Comparison of ENCODE assay signal across 12 cellular contexts in genomic region chr17:31841850-31842415, GRCh38. TPM values are rescaled to one million over a fixed set of nuclear protein-coding genes. Genes with fewer than 3 reads are reported as not detected.
A peak's percentile ranks its signal among the peaks of the same experiment; 100 is the strongest.
DNase-seq lines count a peak whose midpoint lies in the region; ATAC-seq and TF ChIP-seq lines count a peak whose summit lies in the region.
"Had no signal": no experiment of that assay in that cellular context is flagged by ENCODE, and none has a peak within 500 bp of the region (broad histone marks: within the 10 kb centered on the region; RNA-seq: fewer than 3 reads in every experiment).

No MANE protein-coding gene starts in this region.

- H3K36me3 ChIP-seq in BLaER1 treated with 17β-estradiol and CSF1 and Interleukin-3, amounts not matched to agents 10 nM and 100 nM: no peaks in the 10 kb centered on the region
- H3K36me3 ChIP-seq in NT2/D1 (ENCODE audit: insufficient read depth, insufficient read length, low read length) (no peaks in the 10 kb centered on the region), neuronal stem cell (replicated peaks in 1 of 2; ENCODE audit: control insufficient read depth in 2 of 2, insufficient read depth in 2 of 2, low read length in 2 of 2) (no peaks in the 10 kb centered on the region)
- H3K36me3 ChIP-seq: cardiac muscle cell, MG63, WERI-Rb-1 had no signal

- no CpG with 5 or more reads among the region's 9 CpGs for WGBS in neuronal stem cell (ENCODE audit: extremely low coverage in 2 of 2, insufficient read length in 2 of 2, insufficient replicate concordance in 1 of 2), 2 donors

- peaks cover 2% of the 10 kb centered on the region for H3K79me1 ChIP-seq in neuronal stem cell (ENCODE audit: low read depth, low read length)

- peaks cover 0 to 11% (median 8%) of the 10 kb centered on the region in 10 experiments; a peak in 10 of 20 replicates for H3K4me1 ChIP-seq in BLaER1 treated with 17β-estradiol and CSF1 and Interleukin-3, amounts not matched to agents 10 nM and 100 nM
- no peaks in the 10 kb centered on the region for H3K4me1 ChIP-seq in NT2/D1 (ENCODE audit: insufficient read depth, insufficient read length)
- peaks cover 0 to 2% of the 10 kb centered on the region in 2 donors for H3K4me1 ChIP-seq in neuronal stem cell (ENCODE audit: control insufficient read depth in 2 of 2, insufficient read depth in 1 of 2, low read depth in 1 of 2, low read length in 2 of 2)

- H3K14ac ChIP-seq in neuronal stem cell (ENCODE audit: low read length): no peak overlapping the region

- DNase-seq in NT2/D1 (ENCODE audit: low read depth, low spot score) (no peak), epithelial cell of proximal tubule (ENCODE audit: low read depth) (no peak), neuronal stem cell (ENCODE audit: low spot score) (no peak), Kasumi-1 (lab: John Stamatoyannopoulos, UW) (no peak)
- no peak for DNase-seq in stimulated activated CD8-positive, alpha-beta memory T cell treated with anti-CD3 and anti-CD28 coated beads, Interleukin-4, amount 100 ng/mL, for 48 hours

- H3K4ac ChIP-seq in neuronal stem cell (ENCODE audit: low read length): no peak overlapping the region

- no peak overlapping the region for H3K23ac ChIP-seq in neuronal stem cell (ENCODE audit: low read depth, low read length, poor library complexity)

- no peak overlapping the region for H4K8ac ChIP-seq in neuronal stem cell (ENCODE audit: low read depth, low read length)

- peak overlapping the region in 1 of 11 experiments; percentile 10; a peak in 1 of 22 replicates for H3K9ac ChIP-seq in BLaER1 treated with 17β-estradiol and CSF1 and Interleukin-3, amounts not matched to agents 10 nM and 100 nM
- H3K9ac ChIP-seq in NT2/D1 (ENCODE audit: insufficient read length, low read depth) (peak overlapping the region; percentile 10), neuronal stem cell (ENCODE audit: low read depth, low read length, poor library complexity) (peak overlapping the region; percentile 39)

- no peak overlapping the region for H2BK5ac ChIP-seq in neuronal stem cell (ENCODE audit: low read length)

- no peak overlapping the region for H3K27ac ChIP-seq in BLaER1 treated with 17β-estradiol and CSF1 and Interleukin-3, amounts not matched to agents 10 nM and 100 nM
- H3K27ac ChIP-seq in neuronal stem cell (replicated peaks; ENCODE audit: low read length): no peak overlapping the region
- H3K27ac ChIP-seq: cardiac muscle cell, SK-N-MC, WERI-Rb-1 had no signal

- no peak overlapping the region for H2AK5ac ChIP-seq in neuronal stem cell (ENCODE audit: low read depth, low read length)

- no peaks in the 10 kb centered on the region for H4K20me1 ChIP-seq in BLaER1 treated with 17β-estradiol and CSF1 and Interleukin-3, amounts not matched to agents 10 nM and 100 nM

- no peak overlapping the region for H2BK15ac ChIP-seq in neuronal stem cell (ENCODE audit: low read length)

- no peak for TF ChIP-seq CTCF in epithelial cell of proximal tubule (conservative IDR thresholded peaks at IDR 0.05; ENCODE audit: low read depth, low read length)

- no peak overlapping the region for H4K91ac ChIP-seq in neuronal stem cell (ENCODE audit: low read depth, low read length, poor library complexity)

- no peaks in the 10 kb centered on the region for H3K9me3 ChIP-seq in BLaER1 treated with 17β-estradiol and CSF1 and Interleukin-3, amounts not matched to agents 10 nM and 100 nM (replicated peaks in 1 of 11)
- H3K9me3 ChIP-seq in NT2/D1 (ENCODE audit: insufficient read depth, low read length) (no peaks in the 10 kb centered on the region), neuronal stem cell (replicated peaks in 1 of 2; ENCODE audit: control insufficient read depth in 2 of 2, insufficient read depth in 1 of 2, low read depth in 1 of 2, low read length in 2 of 2) (no peaks in the 10 kb centered on the region)
- H3K9me3 ChIP-seq: MG63 had no signal

- ATAC-seq in GM19467 (IDR thresholded peaks at IDR 0.05; ENCODE audit: unreplicated experiment) (no peak), GM21786 (IDR thresholded peaks at IDR 0.05; ENCODE audit: unreplicated experiment) (no peak)

- H3K27me3 ChIP-seq in BLaER1 treated with 17β-estradiol and CSF1 and Interleukin-3, amounts not matched to agents 10 nM and 100 nM: no peaks in the 10 kb centered on the region
- H3K27me3 ChIP-seq in NT2/D1 (ENCODE audit: insufficient read depth, insufficient read length) (peaks cover 11% of the 10 kb centered on the region), neuronal stem cell (ENCODE audit: control insufficient read depth in 3 of 3, insufficient read depth in 3 of 3, low read depth in 1 of 3, low read length in 3 of 3) (peaks cover 0 to 21% (median 11%) of the 10 kb centered on the region in 3 experiments)
- H3K27me3 ChIP-seq: MG63 had no signal

- no peak overlapping the region for H2BK120ac ChIP-seq in neuronal stem cell (ENCODE audit: low read depth, low read length)

- H3K4me2 ChIP-seq in BLaER1 treated with 17β-estradiol and CSF1 and Interleukin-3, amounts not matched to agents 10 nM and 100 nM: peak overlapping the region in 10 of 11 experiments; percentile 20 to 87 (median 38); a peak in 14 of 22 replicates
- H3K4me2 ChIP-seq in neuronal stem cell (ENCODE audit: insufficient read depth, low read length, poor library complexity, severe bottlenecking): no peak overlapping the region

- peak overlapping the region; percentile 47 for H2AFZ ChIP-seq in neuronal stem cell (ENCODE audit: low read length)

- 0 out of 20 replicates have a peak overlapping the region, but pooled peaks of 1 of the 10 experiments have one; percentile 10 for H3K4me3 ChIP-seq in BLaER1 treated with 17β-estradiol and CSF1 and Interleukin-3, amounts not matched to agents 10 nM and 100 nM
- no peak overlapping the region for H3K4me3 ChIP-seq in NT2/D1 (ENCODE audit: insufficient read length, low read depth)
- H3K4me3 ChIP-seq in epithelial cell of proximal tubule (ENCODE audit: low read depth, low read length): peak overlapping the region; percentile 39
- no peak overlapping the region for H3K4me3 ChIP-seq in neuronal stem cell (ENCODE audit: low read length in 2 of 2)
- H3K4me3 ChIP-seq: cardiac muscle cell, MG63, SK-N-MC had no signal

- peak overlapping the region; percentile 32 for H3K18ac ChIP-seq in neuronal stem cell (ENCODE audit: low read length)

- no peak overlapping the region for H2BK12ac ChIP-seq in neuronal stem cell (ENCODE audit: low read length)

RNA-seq across cellular contexts. Expression of gene COPRS, which starts 17.1 kb away (rescaled TPM):
- total RNA-seq in epithelial cell of proximal tubule: 84.9 and 102 TPM in 2 replicates
- polyA plus RNA-seq in neuronal stem cell (2013, experiment 1 of 2): 45.8 TPM
- polyA plus RNA-seq in neuronal stem cell (2013, experiment 2 of 2): 46.2 TPM

RNA-seq across cellular contexts. Expression of gene UTP6, which starts 59.6 kb away (rescaled TPM):
- 31.3 and 40.1 TPM in 2 replicates for total RNA-seq in epithelial cell of proximal tubule
- 39.0 TPM for polyA plus RNA-seq in neuronal stem cell (2013, experiment 1 of 2)
- 41.7 TPM for polyA plus RNA-seq in neuronal stem cell (2013, experiment 2 of 2)
